Comparison of ENCODE assay signal across 8 cellular contexts in genomic region chr1:41811978-41812852, GRCh38.
DNase-seq lines count a peak whose midpoint lies in the region; ATAC-seq and TF ChIP-seq lines count a peak whose summit lies in the region.

No MANE protein-coding gene starts in this region.

- H3K4me3 ChIP-seq in trophoblast cell (ENCODE audit: low read depth, low read length): no peak overlapping the region

- no peak overlapping the region for H4K12ac ChIP-seq in trophoblast cell (ENCODE audit: low read depth, low read length)

- H3K36me3 ChIP-seq in trophoblast cell (ENCODE audit: control insufficient read depth in 1 of 2, insufficient read depth in 2 of 2, low read length in 2 of 2): no peaks in the 10 kb centered on the region

- H3K27me3 ChIP-seq in trophoblast cell (ENCODE audit: insufficient read depth, low read length): no peaks in the 10 kb centered on the region

- no peak overlapping the region for H4K8ac ChIP-seq in trophoblast cell (ENCODE audit: low read depth, low read length)

- no peak overlapping the region for H3K23ac ChIP-seq in trophoblast cell (ENCODE audit: low read length)

- TF ChIP-seq CTCF in LNCAP (IDR thresholded peaks at IDR 0.05): peak; percentile 84

- peaks cover 47% of the 10 kb centered on the region for H3K4me1 Mint-ChIP-seq in activated T-helper 2 cell treated with anti-CD3 and anti-CD28 coated beads, Interferon-gamma antibody, Interleukin-2, Interleukin-4, amounts not matched to agents 10 μg/mL and 5 μg/mL and 100 μg/mL, durations not matched to agents 14 hours and 24 hours and 36 hours (ENCODE audit: low read depth)

- H3K79me1 ChIP-seq in trophoblast cell (ENCODE audit: low read length): peaks cover 3% of the 10 kb centered on the region

- no peak overlapping the region for H3K14ac ChIP-seq in trophoblast cell (ENCODE audit: low read length)

- peak overlapping the region; percentile 76 for H2BK120ac ChIP-seq in trophoblast cell (ENCODE audit: insufficient read depth, low read length, poor library complexity)

- H2BK5ac ChIP-seq in trophoblast cell (ENCODE audit: low read depth, low read length, poor library complexity): no peak overlapping the region

- no peak overlapping the region for H2AK5ac ChIP-seq in trophoblast cell (ENCODE audit: low read length)

- DNase-seq in DMS79 treated with DMSO at 0.1 percent for 48 hours (lab: John Stamatoyannopoulos, UW): peak; percentile 51
- peak; percentile 74 for DNase-seq in OCI-M1 (lab: John Stamatoyannopoulos, UW)
- DNase-seq in activated T-helper 2 cell treated with anti-CD3 and anti-CD28 coated beads, Interferon-gamma antibody, Interleukin-2, Interleukin-4, amounts not matched to agents 10 μg/mL and 5 μg/mL and 100 μg/mL, durations not matched to agents 14 hours and 24 hours and 36 hours (ENCODE audit: low spot score): peak; percentile 49
- peak; percentile 81 for DNase-seq in germinal center (ENCODE audit: low spot score)
- peak; percentile 83 to 92 for DNase-seq in trophoblast cell
- DNase-seq in NCI-H1048 (lab: John Stamatoyannopoulos, UW): no peak

- peak overlapping the region; percentile 53 for H3K27ac ChIP-seq in trophoblast cell (ENCODE audit: low read depth, low read length)

- H3K79me2 ChIP-seq in trophoblast cell (ENCODE audit: control insufficient read depth, insufficient read depth, low read length, poor library complexity): no peaks in the 10 kb centered on the region

- no peaks in the 10 kb centered on the region for H3K36me3 Mint-ChIP-seq in activated T-helper 2 cell treated with anti-CD3 and anti-CD28 coated beads, Interferon-gamma antibody, Interleukin-2, Interleukin-4, amounts not matched to agents 10 μg/mL and 5 μg/mL and 100 μg/mL, durations not matched to agents 14 hours and 24 hours and 36 hours (ENCODE audit: low read depth)

- no peak overlapping the region for H3K27ac Mint-ChIP-seq in activated T-helper 2 cell treated with anti-CD3 and anti-CD28 coated beads, Interferon-gamma antibody, Interleukin-2, Interleukin-4, amounts not matched to agents 10 μg/mL and 5 μg/mL and 100 μg/mL, durations not matched to agents 14 hours and 24 hours and 36 hours

- H3K9me3 ChIP-seq in trophoblast cell (ENCODE audit: insufficient read depth, low read depth, low read length): no peaks in the 10 kb centered on the region

- no peak overlapping the region for H3K4ac ChIP-seq in trophoblast cell (ENCODE audit: low read depth, low read length)

- no peaks in the 10 kb centered on the region for H3K9me3 Mint-ChIP-seq in activated T-helper 2 cell treated with anti-CD3 and anti-CD28 coated beads, Interferon-gamma antibody, Interleukin-2, Interleukin-4, amounts not matched to agents 10 μg/mL and 5 μg/mL and 100 μg/mL, durations not matched to agents 14 hours and 24 hours and 36 hours

- no CpG with 5 or more reads among the region's 7 CpGs for WGBS in trophoblast cell (ENCODE audit: extremely low coverage, insufficient coverage, insufficient read length)

- H3K9ac ChIP-seq in trophoblast cell (ENCODE audit: low read length): no peak overlapping the region

- intact Hi-C loops in activated T-helper 2 cell treated with anti-CD3 and anti-CD28 coated beads, Interferon-gamma antibody, Interleukin-2, Interleukin-4, amounts not matched to agents 10 μg/mL and 5 μg/mL and 100 μg/mL, durations not matched to agents 14 hours and 24 hours and 36 hours (cut with micrococcal nuclease): loop anchor here (1.0 to 10.0 kb wide), 5 partner anchors 50 to 238 kb away; partner anchors contain the start of gene HIVEP3

- no peak overlapping the region for H3K4me3 Mint-ChIP-seq in activated T-helper 2 cell treated with anti-CD3 and anti-CD28 coated beads, Interferon-gamma antibody, Interleukin-2, Interleukin-4, amounts not matched to agents 10 μg/mL and 5 μg/mL and 100 μg/mL, durations not matched to agents 14 hours and 24 hours and 36 hours (ENCODE audit: low read depth)

- H3K18ac ChIP-seq in trophoblast cell (ENCODE audit: low read length): no peak overlapping the region

- H3K27me3 Mint-ChIP-seq in activated T-helper 2 cell treated with anti-CD3 and anti-CD28 coated beads, Interferon-gamma antibody, Interleukin-2, Interleukin-4, amounts not matched to agents 10 μg/mL and 5 μg/mL and 100 μg/mL, durations not matched to agents 14 hours and 24 hours and 36 hours (ENCODE audit: low read depth): no peaks in the 10 kb centered on the region

- no peak overlapping the region for H4K91ac ChIP-seq in trophoblast cell (ENCODE audit: low read depth, low read length)

- H3K4me2 ChIP-seq in trophoblast cell (ENCODE audit: low read length): no peak overlapping the region

- peak overlapping the region; percentile 73 for H2BK12ac ChIP-seq in trophoblast cell (ENCODE audit: low read length)

- no peak overlapping the region for H2AFZ ChIP-seq in trophoblast cell (ENCODE audit: insufficient read depth, low read length, poor library complexity)

- H3K4me1 ChIP-seq in trophoblast cell (ENCODE audit: control insufficient read depth in 1 of 2, insufficient read depth in 2 of 2, low read length in 2 of 2): peaks cover 0 to 9% of the 10 kb centered on the region in 2 experiments

- no peak for ATAC-seq in GM21390 (IDR thresholded peaks at IDR 0.05; ENCODE audit: unreplicated experiment)
